Comparison of ENCODE assay signal across 11 cellular contexts in the genomic region with DNA sequence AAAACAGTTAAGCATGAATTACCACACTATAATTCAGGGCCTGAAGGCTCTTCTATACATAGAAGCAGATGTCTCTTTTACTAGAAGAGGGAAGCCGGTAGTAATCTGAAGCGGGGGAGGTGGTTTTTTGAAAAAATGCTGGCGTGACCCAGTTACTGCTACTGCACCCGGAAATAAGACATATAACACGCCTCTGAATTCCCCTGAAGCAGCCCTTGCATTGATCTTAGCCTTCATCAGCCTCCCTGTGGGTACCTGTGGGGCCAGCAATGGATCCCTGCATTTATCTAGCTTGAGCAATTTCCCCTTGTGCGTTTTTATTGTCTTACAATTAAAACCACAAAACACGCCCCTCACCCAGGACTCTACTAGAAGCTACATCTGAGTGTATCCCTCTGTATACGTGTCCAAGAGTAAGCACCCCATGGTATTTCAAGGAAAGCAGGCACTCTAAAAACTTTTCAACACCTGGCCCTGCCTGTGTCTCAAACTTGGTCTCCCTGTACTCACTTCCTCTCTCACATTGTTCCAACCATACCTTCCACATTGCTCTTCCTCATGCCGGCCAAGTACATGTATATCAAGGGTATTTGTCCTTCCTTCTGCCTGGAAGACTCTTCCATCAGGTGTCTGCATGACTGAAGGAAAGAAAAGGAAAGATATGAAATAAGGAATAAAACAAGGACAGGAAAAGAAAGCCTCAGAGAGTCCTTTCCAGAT.
DNase-seq lines count a peak whose midpoint lies in the region; ATAC-seq and TF ChIP-seq lines count a peak whose summit lies in the region.
"Had no signal": no experiment of that assay in that cellular context is flagged by ENCODE, and none has a peak within 500 bp of the region (broad histone marks: within the 10 kb centered on the region; RNA-seq: fewer than 3 reads in every experiment).

No MANE protein-coding gene starts in this region.

- H3K9ac ChIP-seq in SK-N-SH = no peak overlapping the region

- peak in 1 of 2 experiments; percentile 46; a peak in 1 of 4 replicates for TF ChIP-seq EP300 in SK-N-SH (IDR thresholded peaks at IDR 0.05; ENCODE audit: borderline replicate concordance in 1 of 2, low read depth in 1 of 2, low read length in 1 of 2)

- WGBS in SK-N-SH (ENCODE audit: low lambda C conversion rate) = 56% methylated on average over 9 of the region's 9 CpGs
- 14% methylated on average over 9 of the region's 9 CpGs for WGBS in thymus

- H3F3A ChIP-seq in SK-N-SH (replicated peaks; ENCODE audit: insufficient read depth) = no peaks in the 10 kb centered on the region

- H3K36me3 ChIP-seq in SK-N-SH (replicated peaks in 1 of 2; ENCODE audit: control insufficient read depth in 1 of 2, insufficient read depth in 2 of 2, low read length in 1 of 2) (no peaks in the 10 kb centered on the region), thymus (ENCODE audit: control insufficient read depth, insufficient read depth) (no peaks in the 10 kb centered on the region)

- no peaks in the 10 kb centered on the region for H3K9me2 ChIP-seq in SK-N-SH

- ATAC-seq in SK-N-SH treated with all-trans-retinoic acid at 6 μM for 48 hours (no peak; the same call in 2 of the 3 replicates), HG02852 (IDR thresholded peaks at IDR 0.05; ENCODE audit: unreplicated experiment) (no peak), GM18520 (IDR thresholded peaks at IDR 0.05; ENCODE audit: unreplicated experiment) (no peak)
- ATAC-seq: sciatic nerve had no signal

- H3K4me1 ChIP-seq in SK-N-SH (ENCODE audit: control insufficient read depth in 1 of 2, insufficient read depth in 2 of 2, low read depth in 1 of 2, low read length in 1 of 2) (peaks cover 0 to 3% of the 10 kb centered on the region in 2 experiments; a peak in 2 of 4 replicates), thymus (ENCODE audit: control insufficient read depth, insufficient read depth, low read length) (peaks cover 10% of the 10 kb centered on the region)

- no peak for TF ChIP-seq RAD21 in SK-N-SH (IDR thresholded peaks at IDR 0.05; ENCODE audit: low read length)

- H3K9me3 ChIP-seq in SK-N-SH (no peaks in the 10 kb centered on the region), thymus (ENCODE audit: control insufficient read depth) (no peaks in the 10 kb centered on the region)

- POLR2A ChIA-PET in SK-N-SH (lab: Yijun Ruan, JAX) = no interaction called here

- no peak for TF ChIP-seq CTCF in SK-N-SH (IDR thresholded peaks at IDR 0.05)

- DNase-seq in SK-N-SH (peak; percentile 56), left kidney (ENCODE audit: low read depth, low spot score) (peak; percentile 25), 8988T (no peak)
- DNase-seq in activated CD4-positive, alpha-beta T cell treated with anti-CD3 and anti-CD28 coated beads, Interleukin-2, amount 50 U/mL, for 48 hours = peak; percentile 20 to 37
- DNase-seq: activated B cell treated with CpG ODN at 0.5 μM for 24 hours, MM.1S had no signal

- no peaks in the 10 kb centered on the region for H4K20me1 ChIP-seq in SK-N-SH (ENCODE audit: insufficient read depth)

- H3K27me3 ChIP-seq in SK-N-SH (ENCODE audit: insufficient read depth) = no peaks in the 10 kb centered on the region
- H3K27me3 ChIP-seq in thymus (ENCODE audit: control insufficient read depth, insufficient read depth) = no peaks in the 10 kb centered on the region

- H3K79me2 ChIP-seq in SK-N-SH (ENCODE audit: insufficient read depth) = no peaks in the 10 kb centered on the region

- H3K4me3 ChIP-seq in SK-N-SH (ENCODE audit: low read depth in 2 of 2, low read length in 1 of 2) (no peak overlapping the region), thymus (ENCODE audit: low read length) (peak overlapping the region; percentile 11)

- CTCF ChIA-PET in SK-N-SH (lab: Yijun Ruan, JAX) = interaction anchor here (1.0 to 1.6 kb wide), 2 partner anchors 10 to 25 kb away, joined by 3 to 4 read pairs; no protein-coding TSS in a partner anchor

- H3K4me2 ChIP-seq in SK-N-SH = no peak overlapping the region

- peak overlapping the region in 1 of 2 experiments; percentile 79; a peak in 1 of 4 replicates for H3K27ac ChIP-seq in SK-N-SH (ENCODE audit: low read depth in 2 of 2, low read length in 1 of 2)
- peak overlapping the region; percentile 82 for H3K27ac ChIP-seq in thymus (ENCODE audit: low read depth)

- H2AFZ ChIP-seq in SK-N-SH (ENCODE audit: low read depth) = no peak overlapping the region

TF ChIP-seq in SK-N-SH, 30 proteins besides CTCF, POLR2A, EP300 and RAD21:
- no peak for TF ChIP-seq RFX5 (IDR thresholded peaks at IDR 0.05; ENCODE audit: low read length)

TF ChIP-seq in SK-N-SH treated with all-trans-retinoic acid at 6 μM for 48 hours, 23 proteins besides CTCF, POLR2A, EP300 and RAD21:
- TF ChIP-seq RARB (CRISPR knock-in tag; IDR thresholded peaks at IDR 0.05) (no peak), TCF4 (CRISPR knock-in tag; IDR thresholded peaks at IDR 0.05; ENCODE audit: borderline replicate concordance) (no peak), BACH2 (CRISPR knock-in tag; IDR thresholded peaks at IDR 0.05; ENCODE audit: borderline replicate concordance) (no peak), ESRRG (CRISPR knock-in tag; IDR thresholded peaks at IDR 0.05) (no peak), ZNF565 (CRISPR knock-in tag; conservative IDR thresholded peaks at IDR 0.05; ENCODE audit: low read depth) (no peak), ZC3H10 (CRISPR knock-in tag; IDR thresholded peaks at IDR 0.05) (no peak), CREB5 (CRISPR knock-in tag; IDR thresholded peaks at IDR 0.05; ENCODE audit: low read depth) (no peak), TSHZ2 (CRISPR knock-in tag; IDR thresholded peaks at IDR 0.05) (no peak), SNAI2 (CRISPR knock-in tag; IDR thresholded peaks at IDR 0.05) (no peak), ZFP3 (CRISPR knock-in tag; IDR thresholded peaks at IDR 0.05) (no peak), ZNF70 (CRISPR knock-in tag; IDR thresholded peaks at IDR 0.05) (no peak), ZNF8 (CRISPR knock-in tag; IDR thresholded peaks at IDR 0.05) (no peak), ISL1 (CRISPR knock-in tag; IDR thresholded peaks at IDR 0.05) (no peak), GLIS3 (CRISPR knock-in tag; IDR thresholded peaks at IDR 0.05) (no peak), CSRNP3 (CRISPR knock-in tag; IDR thresholded peaks at IDR 0.05) (no peak)
TF ChIP-seq in SK-N-SH treated with all-trans-retinoic acid at 6 μM for 48 hours: peak in this region for 0.
